In genomic region chr10:32954545-32955298, GRCh38 we compare ENCODE assay signal across 11 cellular contexts. TPM values are rescaled to one million over a fixed set of nuclear protein-coding genes. Genes with fewer than 3 reads are reported as not detected.
DNase-seq lines count a peak whose midpoint lies in the region; ATAC-seq and TF ChIP-seq lines count a peak whose summit lies in the region.
"Had no signal": no experiment of that assay in that cellular context is flagged by ENCODE, and none has a peak within 500 bp of the region (broad histone marks: within the 10 kb centered on the region; RNA-seq: fewer than 3 reads in every experiment).

No MANE protein-coding gene starts in this region.

- peaks cover 12% of the 10 kb centered on the region for H3K36me3 Mint-ChIP-seq in T-helper 17 cell (ENCODE audit: low read depth)

- no peaks in the 10 kb centered on the region for H3K27me3 Mint-ChIP-seq in T-helper 17 cell
- H3K27me3 Mint-ChIP-seq: naive B cell had no signal

- ATAC-seq in T-helper 17 cell, result no peak
- no peak for ATAC-seq in GM19351 (IDR thresholded peaks at IDR 0.05; ENCODE audit: unreplicated experiment)

- peak; percentile 66 for DNase-seq in GM12865 (ENCODE audit: low read depth)
- no peak for DNase-seq in T-helper 17 cell
- no peak for DNase-seq in fibroblast of villous mesenchyme (ENCODE audit: low read depth)
- no peak for DNase-seq in skeletal muscle cell (ENCODE audit: low read depth)
- no peak for DNase-seq in 8988T
- no peak for DNase-seq in activated effector memory CD4-positive, alpha-beta T cell treated with anti-CD3 and anti-CD28 coated beads, Interleukin-2, amount 50 U/mL, for 16 hours
- DNase-seq in ecto neural progenitor cell (ENCODE audit: low spot score), result no peak
- DNase-seq: activated naive CD4-positive, alpha-beta T cell treated with anti-CD3 and anti-CD28 coated beads, Interleukin-2, amount 50 U/mL, for 16 hours; naive B cell; substantia nigra had no signal

- peak overlapping the region; percentile 96 for H3K27ac Mint-ChIP-seq in T-helper 17 cell

- no peak for TF ChIP-seq CTCF in GM12865 (IDR thresholded peaks at IDR 0.05; ENCODE audit: insufficient read depth, low read depth, low read length, missing control alignments)
- no peak for TF ChIP-seq CTCF in fibroblast of villous mesenchyme (IDR thresholded peaks at IDR 0.05; ENCODE audit: insufficient read depth, low read depth, low read length)

- H3K4me3 ChIP-seq in GM12865 (ENCODE audit: low read depth, low read length), result peak overlapping the region; percentile 85
- H3K4me3 ChIP-seq in fibroblast of villous mesenchyme (ENCODE audit: low read depth, low read length), result peak overlapping the region; percentile 84
- H3K4me3 ChIP-seq in skeletal muscle cell (ENCODE audit: low read depth, low read length), result peak overlapping the region; percentile 87

- peaks cover 66% of the 10 kb centered on the region for H3K4me1 Mint-ChIP-seq in T-helper 17 cell

- H3K9me3 ChIP-seq in T-helper 17 cell (ENCODE audit: control insufficient read depth, low read length, poor library complexity, severe bottlenecking), result no peaks in the 10 kb centered on the region

- H3K4me3 Mint-ChIP-seq in T-helper 17 cell, result peak overlapping the region; percentile 96

RNA-seq across cellular contexts. Expression of gene ITGB1, which starts 3.3 kb away (rescaled TPM):
- total RNA-seq in T-helper 17 cell, result 100 to 1,000 TPM; 392 to 428 TPM
- total RNA-seq in fibroblast of villous mesenchyme, result 1,751 and 1,757 TPM in 2 replicates
